2 cellular contexts compared by ENCODE assay signal in the genomic region with DNA sequence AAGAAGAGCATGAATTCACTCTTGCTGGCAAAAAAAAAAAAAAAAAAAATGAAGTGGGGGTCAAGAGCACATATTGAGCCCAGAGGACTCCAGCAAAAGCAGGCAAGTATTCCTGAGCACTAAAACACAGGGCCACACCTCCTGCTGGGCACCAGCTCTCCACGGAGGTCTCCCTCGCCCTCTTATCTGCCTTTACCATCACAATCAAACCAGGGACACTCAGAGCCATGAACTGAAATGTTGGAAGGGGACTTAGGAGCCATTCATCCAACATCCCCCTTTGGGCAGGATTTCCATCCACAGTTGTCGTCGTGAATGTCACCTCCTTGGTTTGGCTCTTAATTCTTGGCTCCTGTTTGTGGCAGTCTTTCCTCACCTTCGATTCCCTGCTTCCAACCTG.
TF ChIP-seq lines count a peak whose summit lies in the region.

No MANE protein-coding gene starts in this region.

TF ChIP-seq in neural cell, 6 proteins besides CTCF, POLR2A, EP300 and RAD21 (continued from another document):
- TF ChIP-seq MXI1 (conservative IDR thresholded peaks at IDR 0.05; ENCODE audit: poor library complexity, severe bottlenecking) (no peak), EZH2 (IDR thresholded peaks at IDR 0.05; ENCODE audit: borderline replicate concordance, insufficient read depth, low read length, poor library complexity, severe bottlenecking) (no peak)

TF ChIP-seq in WTC11, 78 proteins besides CTCF, POLR2A, EP300 and RAD21 (continued from another document):
- TF ChIP-seq, protein P1, sequence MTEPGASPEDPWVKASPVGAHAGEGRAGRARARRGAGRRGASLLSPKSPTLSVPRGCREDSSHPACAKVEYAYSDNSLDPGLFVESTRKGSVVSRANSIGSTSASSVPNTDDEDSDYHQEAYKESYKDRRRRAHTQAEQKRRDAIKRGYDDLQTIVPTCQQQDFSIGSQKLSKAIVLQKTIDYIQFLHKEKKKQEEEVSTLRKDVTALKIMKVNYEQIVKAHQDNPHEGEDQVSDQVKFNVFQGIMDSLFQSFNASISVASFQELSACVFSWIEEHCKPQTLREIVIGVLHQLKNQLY (CRISPR knock-in tag; IDR thresholded peaks at IDR 0.05), result no peak
- TF ChIP-seq, protein P2, sequence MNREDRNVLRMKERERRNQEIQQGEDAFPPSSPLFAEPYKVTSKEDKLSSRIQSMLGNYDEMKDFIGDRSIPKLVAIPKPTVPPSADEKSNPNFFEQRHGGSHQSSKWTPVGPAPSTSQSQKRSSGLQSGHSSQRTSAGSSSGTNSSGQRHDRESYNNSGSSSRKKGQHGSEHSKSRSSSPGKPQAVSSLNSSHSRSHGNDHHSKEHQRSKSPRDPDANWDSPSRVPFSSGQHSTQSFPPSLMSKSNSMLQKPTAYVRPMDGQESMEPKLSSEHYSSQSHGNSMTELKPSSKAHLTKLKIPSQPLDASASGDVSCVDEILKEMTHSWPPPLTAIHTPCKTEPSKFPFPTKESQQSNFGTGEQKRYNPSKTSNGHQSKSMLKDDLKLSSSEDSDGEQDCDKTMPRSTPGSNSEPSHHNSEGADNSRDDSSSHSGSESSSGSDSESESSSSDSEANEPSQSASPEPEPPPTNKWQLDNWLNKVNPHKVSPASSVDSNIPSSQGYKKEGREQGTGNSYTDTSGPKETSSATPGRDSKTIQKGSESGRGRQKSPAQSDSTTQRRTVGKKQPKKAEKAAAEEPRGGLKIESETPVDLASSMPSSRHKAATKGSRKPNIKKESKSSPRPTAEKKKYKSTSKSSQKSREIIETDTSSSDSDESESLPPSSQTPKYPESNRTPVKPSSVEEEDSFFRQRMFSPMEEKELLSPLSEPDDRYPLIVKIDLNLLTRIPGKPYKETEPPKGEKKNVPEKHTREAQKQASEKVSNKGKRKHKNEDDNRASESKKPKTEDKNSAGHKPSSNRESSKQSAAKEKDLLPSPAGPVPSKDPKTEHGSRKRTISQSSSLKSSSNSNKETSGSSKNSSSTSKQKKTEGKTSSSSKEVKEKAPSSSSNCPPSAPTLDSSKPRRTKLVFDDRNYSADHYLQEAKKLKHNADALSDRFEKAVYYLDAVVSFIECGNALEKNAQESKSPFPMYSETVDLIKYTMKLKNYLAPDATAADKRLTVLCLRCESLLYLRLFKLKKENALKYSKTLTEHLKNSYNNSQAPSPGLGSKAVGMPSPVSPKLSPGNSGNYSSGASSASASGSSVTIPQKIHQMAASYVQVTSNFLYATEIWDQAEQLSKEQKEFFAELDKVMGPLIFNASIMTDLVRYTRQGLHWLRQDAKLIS (CRISPR knock-in tag; IDR thresholded peaks at IDR 0.05; ENCODE audit: borderline replicate concordance), result no peak
- TF ChIP-seq JUN (CRISPR knock-in tag; IDR thresholded peaks at IDR 0.05), result no peak
- TF ChIP-seq, protein P3, sequence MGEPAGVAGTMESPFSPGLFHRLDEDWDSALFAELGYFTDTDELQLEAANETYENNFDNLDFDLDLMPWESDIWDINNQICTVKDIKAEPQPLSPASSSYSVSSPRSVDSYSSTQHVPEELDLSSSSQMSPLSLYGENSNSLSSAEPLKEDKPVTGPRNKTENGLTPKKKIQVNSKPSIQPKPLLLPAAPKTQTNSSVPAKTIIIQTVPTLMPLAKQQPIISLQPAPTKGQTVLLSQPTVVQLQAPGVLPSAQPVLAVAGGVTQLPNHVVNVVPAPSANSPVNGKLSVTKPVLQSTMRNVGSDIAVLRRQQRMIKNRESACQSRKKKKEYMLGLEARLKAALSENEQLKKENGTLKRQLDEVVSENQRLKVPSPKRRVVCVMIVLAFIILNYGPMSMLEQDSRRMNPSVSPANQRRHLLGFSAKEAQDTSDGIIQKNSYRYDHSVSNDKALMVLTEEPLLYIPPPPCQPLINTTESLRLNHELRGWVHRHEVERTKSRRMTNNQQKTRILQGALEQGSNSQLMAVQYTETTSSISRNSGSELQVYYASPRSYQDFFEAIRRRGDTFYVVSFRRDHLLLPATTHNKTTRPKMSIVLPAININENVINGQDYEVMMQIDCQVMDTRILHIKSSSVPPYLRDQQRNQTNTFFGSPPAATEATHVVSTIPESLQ (CRISPR knock-in tag; IDR thresholded peaks at IDR 0.05), result no peak
- TF ChIP-seq NR1H2 (CRISPR knock-in tag; IDR thresholded peaks at IDR 0.05), result no peak
- no peak for TF ChIP-seq NR3C1 (CRISPR knock-in tag; conservative IDR thresholded peaks at IDR 0.05; ENCODE audit: low read depth)
- TF ChIP-seq JAZF1 (CRISPR knock-in tag; IDR thresholded peaks at IDR 0.05), result no peak
- TF ChIP-seq NR2C2 (CRISPR knock-in tag; IDR thresholded peaks at IDR 0.05), result no peak
- TF ChIP-seq, protein P4, sequence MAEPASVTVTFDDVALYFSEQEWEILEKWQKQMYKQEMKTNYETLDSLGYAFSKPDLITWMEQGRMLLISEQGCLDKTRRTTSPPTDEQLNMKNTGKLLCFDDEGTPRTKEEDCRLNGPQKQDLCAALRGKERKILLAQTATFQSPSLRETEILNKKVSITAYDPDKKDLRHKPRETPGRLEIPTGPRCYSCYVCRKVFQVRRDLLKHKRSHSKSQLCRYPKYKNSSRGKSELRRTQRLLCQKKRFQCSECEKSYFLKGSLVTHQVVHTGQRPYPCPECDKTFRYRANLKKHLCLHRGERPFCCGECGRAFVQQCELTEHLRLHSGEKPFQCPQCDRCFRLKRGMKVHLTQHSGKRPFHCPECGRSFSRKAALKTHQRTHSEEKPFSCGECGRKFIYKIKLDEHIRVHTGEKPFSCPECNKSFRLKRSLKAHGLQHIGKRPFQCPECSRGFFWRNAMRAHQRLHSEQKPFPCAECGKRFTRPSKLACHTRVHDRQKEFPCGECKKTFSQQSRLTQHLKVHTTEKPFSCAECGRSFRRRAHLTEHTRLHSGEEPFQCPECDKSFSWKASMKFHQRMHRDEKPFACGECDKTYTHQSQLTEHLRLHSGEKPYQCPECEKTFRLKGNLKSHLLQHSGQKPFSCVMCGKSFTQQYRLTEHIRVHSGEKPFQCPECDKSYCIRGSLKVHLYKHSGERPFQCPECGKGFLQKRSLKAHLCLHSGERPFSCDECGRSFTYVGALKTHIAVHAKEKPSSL (CRISPR knock-in tag; conservative IDR thresholded peaks at IDR 0.05), result no peak
- no peak for TF ChIP-seq GTF2I (CRISPR knock-in tag; conservative IDR thresholded peaks at IDR 0.05)
- no peak for TF ChIP-seq SMAD4 (CRISPR knock-in tag; IDR thresholded peaks at IDR 0.05)
- TF ChIP-seq ZNF396 (CRISPR knock-in tag; IDR thresholded peaks at IDR 0.05; ENCODE audit: borderline replicate concordance), result no peak
